ENCODE assay signal across 25 cellular contexts in genomic region chr7:69683002-69683401, GRCh38.
A peak's percentile ranks its signal among the peaks of the same experiment; 100 is the strongest.
DNase-seq lines count a peak whose midpoint lies in the region; ATAC-seq, FAIRE-seq and TF ChIP-seq lines count a peak whose summit lies in the region.
"Had no signal": no experiment of that assay in that cellular context is flagged by ENCODE, and none has a peak within 500 bp of the region (broad histone marks: within the 10 kb centered on the region; RNA-seq: fewer than 3 reads in every experiment).

No MANE protein-coding gene starts in this region.

- H3K4me3 ChIP-seq in SK-N-MC: no peak overlapping the region
- H3K4me3 ChIP-seq: PC-9, thyroid gland had no signal

- H3K27me3 Mint-ChIP-seq in natural killer cell (ENCODE audit: low read depth in 2 of 2): no peaks in the 10 kb centered on the region
- H3K27me3 Mint-ChIP-seq: activated CD8-positive, alpha-beta T cell treated with anti-CD3 and anti-CD28 coated beads for 36 hours; activated naive CD8-positive, alpha-beta T cell; CD4-positive, alpha-beta T cell; effector memory CD8-positive, alpha-beta T cell; stimulated activated naive B cell treated with anti-CD40 and anti-IgM and Interleukin-4, amounts not matched to agents 10 μg/mL and 1 μg/mL and 100 μg/mL, for 72 hours had no signal

- no peaks in the 10 kb centered on the region for H3K36me3 Mint-ChIP-seq in natural killer cell
- H3K36me3 Mint-ChIP-seq: activated naive CD8-positive, alpha-beta T cell; stimulated activated naive B cell treated with anti-CD40 and anti-IgM and Interleukin-4, amounts not matched to agents 10 μg/mL and 1 μg/mL and 100 μg/mL, for 72 hours had no signal

- no peak overlapping the region for H3K9ac ChIP-seq in SK-N-MC (ENCODE audit: insufficient read length)

- intact Hi-C loops in natural killer cell (cut with micrococcal nuclease): no loop called here

- H3K4me1 Mint-ChIP-seq in natural killer cell: peaks cover 27 to 35% of the 10 kb centered on the region in 2 donors

- no peak for TF ChIP-seq CTCF in natural killer cell (IDR thresholded peaks at IDR 0.05)

- H3K4me3 Mint-ChIP-seq in natural killer cell: no peak overlapping the region
- H3K4me3 Mint-ChIP-seq: activated CD8-positive, alpha-beta T cell treated with anti-CD3 and anti-CD28 coated beads for 36 hours; activated naive CD8-positive, alpha-beta T cell; activated T-cell treated with anti-CD3 and anti-CD28 coated beads, Interleukin-2, amount 50 U/mL, for 4 hours; CD4-positive, alpha-beta T cell; effector memory CD8-positive, alpha-beta T cell; nephron progenitor cell; stimulated activated naive B cell treated with anti-CD40 and anti-IgM and Interleukin-4, amounts not matched to agents 10 μg/mL and 1 μg/mL and 100 μg/mL, for 72 hours; T-helper 2 cell treated with Interferon-gamma antibody and Interleukin-4, amounts not matched to agents 5 μg/mL and 100 μg/mL, for 36 hours had no signal

- ATAC-seq in natural killer cell (no peak), HG02885 (IDR thresholded peaks at IDR 0.05; ENCODE audit: poor library complexity, unreplicated experiment) (no peak)
- ATAC-seq: activated CD8-positive, alpha-beta T cell treated with anti-CD3 and anti-CD28 coated beads for 36 hours; activated T-cell treated with anti-CD3 and anti-CD28 coated beads, Interleukin-2, amount 50 U/mL, for 4 hours; effector memory CD8-positive, alpha-beta T cell; left cardiac atrium; sciatic nerve had no signal

- no peaks in the 10 kb centered on the region for H3K36me3 ChIP-seq in SK-N-MC (ENCODE audit: insufficient read depth, low read length)
- H3K36me3 ChIP-seq: thyroid gland had no signal

- no peak for TF ChIP-seq POLR2A in GM12891 (IDR thresholded peaks at IDR 0.05; ENCODE audit: low read depth, low read length)

- H3K9me3 ChIP-seq in SK-N-MC (ENCODE audit: low read depth, low read length): no peaks in the 10 kb centered on the region
- H3K9me3 ChIP-seq: thyroid gland had no signal

- H3K27ac Mint-ChIP-seq in natural killer cell: peak overlapping the region in 1 of 2 donors; percentile 54
- H3K27ac Mint-ChIP-seq: activated CD8-positive, alpha-beta T cell treated with anti-CD3 and anti-CD28 coated beads for 36 hours; activated naive CD8-positive, alpha-beta T cell; CD4-positive, alpha-beta T cell; effector memory CD8-positive, alpha-beta T cell; stimulated activated naive B cell treated with anti-CD40 and anti-IgM and Interleukin-4, amounts not matched to agents 10 μg/mL and 1 μg/mL and 100 μg/mL, for 72 hours; T-helper 2 cell treated with Interferon-gamma antibody and Interleukin-4, amounts not matched to agents 5 μg/mL and 100 μg/mL, for 36 hours had no signal

- H3K9me3 Mint-ChIP-seq in natural killer cell: no peaks in the 10 kb centered on the region
- H3K9me3 Mint-ChIP-seq: activated CD8-positive, alpha-beta T cell treated with anti-CD3 and anti-CD28 coated beads for 36 hours; activated T-cell treated with anti-CD3 and anti-CD28 coated beads, Interleukin-2, amount 50 U/mL, for 4 hours; CD4-positive, alpha-beta T cell; effector memory CD8-positive, alpha-beta T cell; nephron progenitor cell; T-helper 2 cell treated with Interferon-gamma antibody and Interleukin-4, amounts not matched to agents 5 μg/mL and 100 μg/mL, for 36 hours had no signal

- peak overlapping the region; percentile 43; the same call in 1 of the 2 replicates for H3K27ac ChIP-seq in SK-N-MC
- H3K27ac ChIP-seq: PC-9, thyroid gland had no signal

- no peak for FAIRE-seq in GM12891 (lab: Jason Lieb, UNC)
- FAIRE-seq: GM19239, HTR-8/SVneo had no signal

- DNase-seq in COLO668 (lab: John Stamatoyannopoulos, UW; ENCODE audit: unreplicated experiment) (peak; percentile 5), GM12891 (ENCODE audit: insufficient read length, low spot score) (no peak), M059J (ENCODE audit: low read depth) (peak; percentile 38), SK-N-MC (ENCODE audit: low read depth, low spot score) (no peak), SK-N-DZ (ENCODE audit: low spot score) (no peak), natural killer cell (no peak), SKM-1 (lab: John Stamatoyannopoulos, UW; ENCODE audit: unreplicated experiment) (no peak)
- DNase-seq: activated CD8-positive, alpha-beta T cell treated with anti-CD3 and anti-CD28 coated beads for 36 hours; activated T-cell treated with anti-CD3 and anti-CD28 coated beads, Interleukin-2, amount 50 U/mL, for 4 hours; CD4-positive, alpha-beta T cell; effector memory CD8-positive, alpha-beta T cell; Kasumi-1; left cardiac atrium; NCI-H1417 treated with DMSO at 0.1 percent for 48 hours; NCI-H446 treated with DMSO at 0.1 percent for 48 hours; nephron progenitor cell; PC-9; stimulated activated naive B cell treated with anti-CD40 and anti-IgM and Interleukin-4, amounts not matched to agents 10 μg/mL and 1 μg/mL and 100 μg/mL, for 72 hours had no signal

TF ChIP-seq in GM12891, 5 proteins besides CTCF, POLR2A, EP300 and RAD21:
- no peak for TF ChIP-seq PAX5 (IDR thresholded peaks at IDR 0.05; ENCODE audit: insufficient read depth, low read length, severe bottlenecking)
- TF ChIP-seq POU2F2 (IDR thresholded peaks at IDR 0.05; ENCODE audit: low read depth, low read length): peak; percentile 28; the same call in 1 of the 2 replicates

Comparison
In these comparisons a context has a peak if more than half of its experiments do, and no peak if none do; other contexts are left out.
1. DNase-seq: peak in COLO668 (single experiment) and M059J (single experiment); none in GM12891 (single experiment), SK-N-MC (single experiment), SK-N-DZ (single experiment), natural killer cell (single experiment) and SKM-1 (single experiment).